ENCODE assay signal across 30 cellular contexts in the genomic region with DNA sequence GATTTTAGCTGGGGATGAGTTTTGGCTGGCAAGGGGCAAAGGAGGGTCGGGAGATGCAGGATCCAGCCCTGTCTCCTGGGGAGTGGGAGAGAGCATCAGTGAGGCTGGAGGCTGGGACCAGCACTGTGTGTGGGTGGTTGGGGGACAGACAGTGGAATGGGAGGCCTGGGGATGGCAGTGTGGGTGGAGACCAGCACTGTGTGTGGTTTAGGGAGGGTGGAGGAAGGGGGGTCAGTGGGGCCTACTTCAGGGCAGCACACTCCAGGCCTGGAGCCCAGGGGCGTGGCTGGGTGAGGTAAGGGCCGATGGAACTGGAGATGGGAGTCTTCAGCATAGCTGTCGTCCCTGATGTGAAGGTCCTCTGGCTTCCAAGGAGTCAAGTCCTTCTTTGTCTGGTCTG. TPM values are rescaled to one million over a fixed set of nuclear protein-coding genes. Genes with fewer than 3 reads are reported as not detected.
DNase-seq lines count a peak whose midpoint lies in the region; ATAC-seq and TF ChIP-seq lines count a peak whose summit lies in the region.
"Had no signal": no experiment of that assay in that cellular context is flagged by ENCODE, and none has a peak within 500 bp of the region (broad histone marks: within the 10 kb centered on the region; RNA-seq: fewer than 3 reads in every experiment).

No MANE protein-coding gene starts in this region.

- no peak overlapping the region for H2AFZ ChIP-seq in mammary epithelial cell (ENCODE audit: low read depth, low read length)

- in situ Hi-C loops in mammary epithelial cell (cut with MboI; ENCODE audit: low sequenced_read_pairs in 2 of 2), result no loop called here

- H3K4me3 Mint-ChIP-seq in MCF 10A (ENCODE audit: unreplicated experiment) (no peak overlapping the region), WTC11 (no peak overlapping the region)
- no peak overlapping the region for H3K4me3 Mint-ChIP-seq in activated T-cell treated with anti-CD3 and anti-CD28 coated beads, Interleukin-2, amount 50 U/mL, for 72 hours
- H3K4me3 Mint-ChIP-seq: mesothelial cell of epicardium; nephron; T-helper 1 cell treated with Interleukin-12 subunit alpha and Interleukin-12 subunit beta and Interleukin-4 antibody, amounts not matched to agents 30 μg/mL and 1 μg/mL, for 36 hours had no signal

- ATAC-seq in WTC11 (peak; percentile 27), left colon (peak; percentile 61), upper lobe of right lung (peak; percentile 57)
- no peak for ATAC-seq in activated T-cell treated with anti-CD3 and anti-CD28 coated beads, Interleukin-2, amount 50 U/mL, for 72 hours (replicated peaks in 1 of 2)

- no peak overlapping the region for H3K9ac ChIP-seq in mammary epithelial cell (ENCODE audit: insufficient read depth, low read length)

- H4K20me1 ChIP-seq in mammary epithelial cell (ENCODE audit: insufficient read depth, low read length), result no peaks in the 10 kb centered on the region

- 80% methylated on average over 1 of the region's 4 CpGs for WGBS in mammary epithelial cell (ENCODE audit: low coverage, missing lambda C conversion rate)

- H3K4me3 ChIP-seq in mammary epithelial cell (replicated peaks in 1 of 3; ENCODE audit: insufficient read depth in 1 of 3, low read depth in 2 of 3, low read length in 3 of 3), result no peak overlapping the region
- H3K4me3 ChIP-seq in upper lobe of right lung, result no peak overlapping the region
- H3K4me3 ChIP-seq: uterus had no signal

- dilution Hi-C loops in mammary epithelial cell (cut with HindIII; ENCODE audit: low sequenced_read_pairs), result no loop called here

- H3K36me3 ChIP-seq in mammary epithelial cell (ENCODE audit: insufficient read depth, low read length) (no peaks in the 10 kb centered on the region), upper lobe of right lung (no peaks in the 10 kb centered on the region)
- H3K36me3 ChIP-seq: BE2C, uterus, WERI-Rb-1 had no signal

- H3K36me3 Mint-ChIP-seq in MCF 10A (ENCODE audit: insufficient read depth, unreplicated experiment), result no peaks in the 10 kb centered on the region
- no peaks in the 10 kb centered on the region for H3K36me3 Mint-ChIP-seq in WTC11
- no peaks in the 10 kb centered on the region for H3K36me3 Mint-ChIP-seq in activated T-cell treated with anti-CD3 and anti-CD28 coated beads, Interleukin-2, amount 50 U/mL, for 72 hours (ENCODE audit: insufficient read depth in 2 of 2)
- H3K36me3 Mint-ChIP-seq: mesothelial cell of epicardium had no signal

- H3K27ac Mint-ChIP-seq in MCF 10A (ENCODE audit: low read depth, unreplicated experiment) (peak overlapping the region; percentile 0), WTC11 (no peak overlapping the region; the same call in 1 of the 2 replicates)
- no peak overlapping the region for H3K27ac Mint-ChIP-seq in activated T-cell treated with anti-CD3 and anti-CD28 coated beads, Interleukin-2, amount 50 U/mL, for 72 hours
- H3K27ac Mint-ChIP-seq: mesothelial cell of epicardium; nephron; T-helper 1 cell treated with Interleukin-12 subunit alpha and Interleukin-12 subunit beta and Interleukin-4 antibody, amounts not matched to agents 30 μg/mL and 1 μg/mL, for 36 hours had no signal

- DNase-seq in MCF 10A (ENCODE audit: unreplicated experiment) (peak; percentile 35), mammary epithelial cell (no peak), WTC11 (ENCODE audit: low spot score) (no peak), left colon (no peak), upper lobe of right lung (no peak), NCI-H1048 (lab: John Stamatoyannopoulos, UW) (no peak)
- DNase-seq in activated T-cell treated with anti-CD3 and anti-CD28 coated beads, Interleukin-2, amount 50 U/mL, for 72 hours, result no peak
- DNase-seq in stimulated activated CD4-positive, alpha-beta T cell treated with anti-CD3 and anti-CD28 coated beads, Interleukin-2, amount 100 ng/mL, for 48 hours, result no peak
- DNase-seq: activated CD4-positive, alpha-beta T cell treated with anti-CD3 and anti-CD28 coated beads, Interleukin-2, amount 50 U/mL, for 48 hours; activated naive CD4-positive, alpha-beta T cell; BE2C; Caco-2; MM.1S; NCI-H1436 treated with DMSO at 0.1 percent for 48 hours; NCI-H774; stimulated activated CD4-positive, alpha-beta T cell treated with anti-CD3 and anti-CD28 coated beads, Interleukin-4, amount 100 ng/mL, for 4 hours; uterus; WERI-Rb-1 had no signal

- no peak overlapping the region for H3K4me2 ChIP-seq in mammary epithelial cell (ENCODE audit: insufficient read depth, low read depth, low read length)

- TF ChIP-seq CTCF in MCF 10A (IDR thresholded peaks at IDR 0.05; ENCODE audit: unreplicated experiment), result no peak
- no peak for TF ChIP-seq CTCF in mammary epithelial cell (conservative IDR thresholded peaks at IDR 0.05 in 1 of 2, IDR thresholded peaks at IDR 0.05 in 1 of 2; ENCODE audit: extremely low read depth in 1 of 2, insufficient read depth in 1 of 2, low read depth in 1 of 2, low read length in 2 of 2)
- no peak for TF ChIP-seq CTCF in WTC11 (IDR thresholded peaks at IDR 0.05)
- no peak for TF ChIP-seq CTCF in upper lobe of right lung (IDR thresholded peaks at IDR 0.05)

- no TSS peak for BruUV-seq in MCF 10A (replicated peaks; lab: Mats Ljungman, UMichigan)
- no TSS peak for BruUV-seq in mammary epithelial cell (replicated peaks; lab: Mats Ljungman, UMichigan)

- no peaks in the 10 kb centered on the region for H3K9me3 ChIP-seq in mammary epithelial cell (replicated peaks; ENCODE audit: insufficient read depth, low read length)
- no peaks in the 10 kb centered on the region for H3K9me3 ChIP-seq in upper lobe of right lung
- H3K9me3 ChIP-seq: BE2C, Caco-2, uterus had no signal

- CTCF ChIA-PET in MCF 10A (lab: Yijun Ruan, JAX) (interaction anchor here (0.8 to 19.0 kb wide), 2 partner anchors 8 to 127 kb away, joined by 3 to 625 read pairs; no protein-coding TSS in a partner anchor), mammary epithelial cell (lab: Charles Lee; ENCODE audit: low non-redundant PET) (no interaction called here), WTC11 (lab: Charles Lee) (interaction anchor here (0.9 to 1.7 kb wide), 2 partner anchors 129 to 298 kb away, joined by 3 read pairs; no protein-coding TSS in a partner anchor)

- H3K27me3 ChIP-seq in mammary epithelial cell (ENCODE audit: insufficient read depth, low read length) (peaks cover 3% of the 10 kb centered on the region), upper lobe of right lung (no peaks in the 10 kb centered on the region)
- H3K27me3 ChIP-seq: uterus had no signal

- peaks cover 12% of the 10 kb centered on the region for H3K27me3 Mint-ChIP-seq in MCF 10A (ENCODE audit: insufficient read depth, unreplicated experiment)
- H3K27me3 Mint-ChIP-seq in WTC11 (ENCODE audit: low read depth), result peaks cover 7% of the 10 kb centered on the region
- H3K27me3 Mint-ChIP-seq in activated T-cell treated with anti-CD3 and anti-CD28 coated beads, Interleukin-2, amount 50 U/mL, for 72 hours (ENCODE audit: low read depth), result peaks cover 9% of the 10 kb centered on the region

- H3K9me3 Mint-ChIP-seq in MCF 10A (ENCODE audit: unreplicated experiment), result no peaks in the 10 kb centered on the region
- no peaks in the 10 kb centered on the region for H3K9me3 Mint-ChIP-seq in WTC11
- no peaks in the 10 kb centered on the region for H3K9me3 Mint-ChIP-seq in activated T-cell treated with anti-CD3 and anti-CD28 coated beads, Interleukin-2, amount 50 U/mL, for 72 hours
- H3K9me3 Mint-ChIP-seq: mesothelial cell of epicardium; nephron; T-helper 1 cell treated with Interleukin-12 subunit alpha and Interleukin-12 subunit beta and Interleukin-4 antibody, amounts not matched to agents 30 μg/mL and 1 μg/mL, for 36 hours had no signal

- H3K79me2 ChIP-seq in mammary epithelial cell (ENCODE audit: insufficient read depth, low read length), result no peaks in the 10 kb centered on the region

- no peaks in the 10 kb centered on the region for H3K4me1 Mint-ChIP-seq in MCF 10A (ENCODE audit: insufficient read depth, unreplicated experiment)
- peaks cover 42% of the 10 kb centered on the region for H3K4me1 Mint-ChIP-seq in WTC11
- H3K4me1 Mint-ChIP-seq in activated T-cell treated with anti-CD3 and anti-CD28 coated beads, Interleukin-2, amount 50 U/mL, for 72 hours (ENCODE audit: low read depth), result peaks cover 7% of the 10 kb centered on the region
- H3K4me1 Mint-ChIP-seq: mesothelial cell of epicardium had no signal

- intact Hi-C loops in MCF 10A (cut with micrococcal nuclease) (no loop called here), mammary epithelial cell (cut with micrococcal nuclease) (no loop called here), left colon (cut with DNase I, micrococcal nuclease) (no loop called here), upper lobe of right lung (cut with DNase I) (no loop called here)

- H3K4me1 ChIP-seq in mammary epithelial cell (ENCODE audit: insufficient read depth, low read length) (no peaks in the 10 kb centered on the region), upper lobe of right lung (peaks cover 3% of the 10 kb centered on the region)
- H3K4me1 ChIP-seq: BE2C, uterus had no signal

- POLR2A ChIA-PET in MCF 10A (lab: Yijun Ruan, JAX), result no interaction called here
- POLR2A ChIA-PET in WTC11 (lab: Charles Lee), result no interaction called here

- no peak overlapping the region for H3K27ac ChIP-seq in mammary epithelial cell (ENCODE audit: insufficient read depth, low read depth, low read length)
- H3K27ac ChIP-seq in upper lobe of right lung, result no peak overlapping the region
- H3K27ac ChIP-seq: epithelial cell of prostate, HL-60, uterus, WERI-Rb-1 had no signal

RNA-seq across cellular contexts. Expression of a gene that starts 18.7 kb away (rescaled TPM):
- not detected in 2 replicates for total RNA-seq in MCF 10A (2022)
- 10 to 100 TPM in 1 of 2 donors, not detected in 1; 13.0 TPM for total RNA-seq in mammary epithelial cell
- not detected for polyA plus RNA-seq in mammary epithelial cell
- not detected for polyA minus RNA-seq in mammary epithelial cell
- total RNA-seq in WTC11 (2021), result 2.1 to 2.9 TPM (median 2.7 TPM) in 3 replicates
- total RNA-seq in left colon, result under 1 TPM; 0.14 to 0.18 TPM
- 3.7 TPM for total RNA-seq in upper lobe of right lung
- not detected for total RNA-seq in activated T-cell treated with anti-CD3 and anti-CD28 coated beads, Interleukin-2, amount 50 U/mL, for 72 hours
- total RNA-seq: A172, Caco-2, dermis microvascular lymphatic vessel endothelial cell, kidney epithelial cell, mesothelial cell of epicardium, OCI-LY7, subcutaneous adipose tissue had no signal

RNA-seq across cellular contexts. Expression of a gene that starts 27.0 kb away (rescaled TPM):
- total RNA-seq in MCF 10A (2022) (not detected in 2 replicates), mammary epithelial cell (not detected), WTC11 (2021) (not detected in 3 replicates), left colon (not detected), upper lobe of right lung (not detected)
- not detected for polyA plus RNA-seq in mammary epithelial cell
- polyA minus RNA-seq in mammary epithelial cell, result not detected
- total RNA-seq in activated T-cell treated with anti-CD3 and anti-CD28 coated beads, Interleukin-2, amount 50 U/mL, for 72 hours, result not detected
- total RNA-seq: A172, Caco-2, dermis microvascular lymphatic vessel endothelial cell, frontal cortex, kidney epithelial cell, mesothelial cell of epicardium, OCI-LY7, posterior vena cava, subcutaneous adipose tissue, uterus had no signal

Comparison
In these comparisons a context has a peak if more than half of its experiments do, and no peak if none do; other contexts are left out.
1. ATAC-seq: peak in WTC11 (single experiment), left colon (single experiment) and upper lobe of right lung (single experiment); none in activated T-cell treated with anti-CD3 and anti-CD28 coated beads, Interleukin-2, amount 50 U/mL, for 72 hours (0 of 2).